ENCODE assay signal across 16 cellular contexts in the genomic region with DNA sequence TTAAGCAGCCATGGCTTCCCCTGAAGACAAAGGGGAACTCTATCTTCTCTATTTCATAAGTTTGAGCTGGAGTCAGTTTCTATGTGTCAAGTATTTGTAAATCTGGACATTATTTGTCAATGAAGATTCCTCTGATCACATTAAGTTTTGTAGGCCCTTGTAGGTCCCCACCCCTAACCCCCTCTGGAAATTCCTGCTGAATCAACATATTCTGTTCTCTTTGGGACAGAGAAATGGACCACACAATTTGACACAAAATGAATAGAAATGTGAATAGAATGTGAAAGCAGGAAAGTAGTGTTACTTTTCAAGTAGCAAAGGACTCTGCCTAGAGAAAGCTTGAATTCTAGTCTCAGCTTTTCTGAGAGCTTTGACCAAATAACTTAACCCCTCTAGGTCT. TPM values are rescaled to one million over a fixed set of nuclear protein-coding genes. Genes with fewer than 3 reads are reported as not detected.
DNase-seq lines count a peak whose midpoint lies in the region; ATAC-seq and TF ChIP-seq lines count a peak whose summit lies in the region.
"Had no signal": no experiment of that assay in that cellular context is flagged by ENCODE, and none has a peak within 500 bp of the region (broad histone marks: within the 10 kb centered on the region; RNA-seq: fewer than 3 reads in every experiment).

No MANE protein-coding gene starts in this region.

- intact Hi-C loops in mammary epithelial cell (cut with micrococcal nuclease) = loop anchor here (10.0 kb wide), 1 partner anchor 93 kb away; no protein-coding TSS in a partner anchor
- intact Hi-C loops in breast epithelium (cut with DNase I; ENCODE audit: low total_unique reads) = no loop called here
- intact Hi-C loops in upper lobe of right lung (cut with DNase I) = no loop called here
- intact Hi-C loops in prostate gland (cut with DNase I) = no loop called here

- CTCF ChIA-PET in mammary epithelial cell (lab: Charles Lee; ENCODE audit: low non-redundant PET) = no interaction called here

- H3K79me2 ChIP-seq in mammary epithelial cell (ENCODE audit: insufficient read depth, low read length) (peaks cover 16% of the 10 kb centered on the region), OCI-LY3 (ENCODE audit: low read length) (no peaks in the 10 kb centered on the region)

- no peak overlapping the region for H3K9ac ChIP-seq in mammary epithelial cell (ENCODE audit: insufficient read depth, low read length)
- no peak overlapping the region for H3K9ac ChIP-seq in OCI-LY3 (ENCODE audit: low read length)

- H3K4me2 ChIP-seq in mammary epithelial cell (ENCODE audit: insufficient read depth, low read depth, low read length) (no peak overlapping the region), OCI-LY3 (ENCODE audit: low read length) (0 out of 2 replicates have a peak overlapping the region, but pooled peaks have one; percentile 57)

- DNase-seq in mammary epithelial cell (no peak), breast epithelium (ENCODE audit: low spot score in 2 of 2) (no peak), foreskin keratinocyte (no peak), upper lobe of right lung (no peak), prostate gland (ENCODE audit: low spot score) (no peak), NCI-H345 treated with DMSO at 0.1 percent for 48 hours (lab: John Stamatoyannopoulos, UW; ENCODE audit: unreplicated experiment) (no peak), COLO668 (lab: John Stamatoyannopoulos, UW; ENCODE audit: unreplicated experiment) (no peak)
- DNase-seq: EL; Karpas-422; MG63; NCI-H187 treated with DMSO at 0.1 percent for 48 hours; NCI-H345; NCI-H69; NK-92 treated with Interleukin-12 subunit alpha and Interleukin-12 subunit beta, amount 100 ng/mL, for 24 hours had no signal

- H3K4me3 ChIP-seq in mammary epithelial cell (replicated peaks in 1 of 3; ENCODE audit: insufficient read depth in 1 of 3, low read depth in 2 of 3, low read length in 3 of 3) = no peak overlapping the region
- no peak overlapping the region for H3K4me3 ChIP-seq in breast epithelium
- H3K4me3 ChIP-seq in OCI-LY3 (ENCODE audit: low read length) = no peak overlapping the region
- H3K4me3 ChIP-seq in upper lobe of right lung = no peak overlapping the region
- no peak overlapping the region for H3K4me3 ChIP-seq in prostate gland
- H3K4me3 ChIP-seq: MG63, SK-N-MC had no signal

- in situ Hi-C loops in mammary epithelial cell (cut with MboI; ENCODE audit: low sequenced_read_pairs in 2 of 2) = no loop called here

- ATAC-seq in foreskin keratinocyte = no peak
- ATAC-seq in upper lobe of right lung = peak; percentile 59

- H2AFZ ChIP-seq in mammary epithelial cell (ENCODE audit: low read depth, low read length) (no peak overlapping the region), OCI-LY3 (ENCODE audit: low read depth, low read length) (no peak overlapping the region)

- H3K36me3 ChIP-seq in mammary epithelial cell (ENCODE audit: insufficient read depth, low read length) = peaks cover 17% of the 10 kb centered on the region
- H3K36me3 ChIP-seq in breast epithelium = no peaks in the 10 kb centered on the region
- peaks cover under 1% of the 10 kb centered on the region for H3K36me3 ChIP-seq in OCI-LY3 (replicated peaks; ENCODE audit: low read depth, low read length)
- H3K36me3 ChIP-seq in upper lobe of right lung = no peaks in the 10 kb centered on the region
- no peaks in the 10 kb centered on the region for H3K36me3 ChIP-seq in prostate gland

- no peak for TF ChIP-seq CTCF in mammary epithelial cell (conservative IDR thresholded peaks at IDR 0.05 in 1 of 2, IDR thresholded peaks at IDR 0.05 in 1 of 2; ENCODE audit: extremely low read depth in 1 of 2, insufficient read depth in 1 of 2, low read depth in 1 of 2, low read length in 2 of 2)
- no peak for TF ChIP-seq CTCF in breast epithelium (IDR thresholded peaks at IDR 0.05)
- TF ChIP-seq CTCF in OCI-LY3 (IDR thresholded peaks at IDR 0.05; ENCODE audit: low read depth, low read length) = no peak
- TF ChIP-seq CTCF in foreskin keratinocyte (conservative IDR thresholded peaks at IDR 0.05) = no peak
- TF ChIP-seq CTCF in upper lobe of right lung (IDR thresholded peaks at IDR 0.05) = no peak
- no peak for TF ChIP-seq CTCF in prostate gland (IDR thresholded peaks at IDR 0.05)

- H3K9me3 ChIP-seq in mammary epithelial cell (replicated peaks; ENCODE audit: insufficient read depth, low read length) (no peaks in the 10 kb centered on the region), breast epithelium (no peaks in the 10 kb centered on the region), OCI-LY3 (ENCODE audit: insufficient read depth, low read length) (no peaks in the 10 kb centered on the region), upper lobe of right lung (no peaks in the 10 kb centered on the region), prostate gland (no peaks in the 10 kb centered on the region)
- H3K9me3 ChIP-seq: MG63 had no signal

- H3K27me3 ChIP-seq in mammary epithelial cell (ENCODE audit: insufficient read depth, low read length) (no peaks in the 10 kb centered on the region), breast epithelium (no peaks in the 10 kb centered on the region), OCI-LY3 (ENCODE audit: low read depth, low read length) (no peaks in the 10 kb centered on the region), foreskin keratinocyte (no peaks in the 10 kb centered on the region), upper lobe of right lung (no peaks in the 10 kb centered on the region), prostate gland (replicated peaks; ENCODE audit: insufficient read depth) (no peaks in the 10 kb centered on the region)
- H3K27me3 ChIP-seq: MG63 had no signal

- H4K20me1 ChIP-seq in mammary epithelial cell (ENCODE audit: insufficient read depth, low read length) (no peaks in the 10 kb centered on the region), OCI-LY3 (ENCODE audit: insufficient read depth, low read length) (no peaks in the 10 kb centered on the region)

- TF ChIP-seq POLR2A in breast epithelium (IDR thresholded peaks at IDR 0.05) (no peak), prostate gland (IDR thresholded peaks at IDR 0.05) (no peak)

- BruUV-seq in mammary epithelial cell (replicated peaks; lab: Mats Ljungman, UMichigan) = no TSS peak

- peaks cover 25% of the 10 kb centered on the region for H3K4me1 ChIP-seq in mammary epithelial cell (ENCODE audit: insufficient read depth, low read length)
- no peaks in the 10 kb centered on the region for H3K4me1 ChIP-seq in breast epithelium
- H3K4me1 ChIP-seq in OCI-LY3 (ENCODE audit: low read length) = peaks cover 45% of the 10 kb centered on the region
- H3K4me1 ChIP-seq in foreskin keratinocyte = peaks cover 17% of the 10 kb centered on the region
- H3K4me1 ChIP-seq in upper lobe of right lung = peaks cover 4% of the 10 kb centered on the region
- no peaks in the 10 kb centered on the region for H3K4me1 ChIP-seq in prostate gland (replicated peaks)

- dilution Hi-C loops in mammary epithelial cell (cut with HindIII; ENCODE audit: low sequenced_read_pairs) = no loop called here

- peak overlapping the region; percentile 19 for H3K27ac ChIP-seq in mammary epithelial cell (ENCODE audit: insufficient read depth, low read depth, low read length)
- H3K27ac ChIP-seq in breast epithelium = no peak overlapping the region
- peak overlapping the region; percentile 92 for H3K27ac ChIP-seq in OCI-LY3 (ENCODE audit: low read length)
- H3K27ac ChIP-seq in foreskin keratinocyte = peak overlapping the region; percentile 18
- no peak overlapping the region for H3K27ac ChIP-seq in upper lobe of right lung
- H3K27ac ChIP-seq in prostate gland = no peak overlapping the region
- H3K27ac ChIP-seq: SK-N-MC had no signal

RNA-seq across cellular contexts. Expression of a gene that starts 47.8 kb away (rescaled TPM):
- total RNA-seq in mammary epithelial cell (100 to 1,000 TPM; 171 to 229 TPM), breast epithelium (100 to 1,000 TPM in 1 of 3 donors, 10 to 100 TPM in 2; 28.5 to 103 (median 45.1) TPM), foreskin keratinocyte (111 and 116 TPM in 2 replicates), upper lobe of right lung (56.9 TPM), prostate gland (10 to 100 TPM; 31.9 to 52.0 TPM)
- polyA plus RNA-seq in mammary epithelial cell (34.4 TPM), foreskin keratinocyte (45.3 and 50.3 TPM in 2 replicates)
- 196 TPM for polyA minus RNA-seq in mammary epithelial cell

Comparison
In these comparisons a context has a peak if more than half of its experiments do, and no peak if none do; other contexts are left out.
1. H3K27ac ChIP-seq: peak in mammary epithelial cell (single experiment), OCI-LY3 (single experiment) and foreskin keratinocyte (single experiment); none in breast epithelium (0 of 2), upper lobe of right lung (single experiment) and prostate gland (0 of 2).